1 cellular context compared by ENCODE assay signal in genomic region chr12:55972906-55973597, GRCh38.
A peak's percentile ranks its signal among the peaks of the same experiment; 100 is the strongest.
TF ChIP-seq lines count a peak whose summit lies in the region.

No MANE protein-coding gene starts in this region.

TF ChIP-seq in GM12878, 131 proteins besides CTCF, POLR2A, EP300 and RAD21 (continued from another document):
- TF ChIP-seq, protein P1, sequence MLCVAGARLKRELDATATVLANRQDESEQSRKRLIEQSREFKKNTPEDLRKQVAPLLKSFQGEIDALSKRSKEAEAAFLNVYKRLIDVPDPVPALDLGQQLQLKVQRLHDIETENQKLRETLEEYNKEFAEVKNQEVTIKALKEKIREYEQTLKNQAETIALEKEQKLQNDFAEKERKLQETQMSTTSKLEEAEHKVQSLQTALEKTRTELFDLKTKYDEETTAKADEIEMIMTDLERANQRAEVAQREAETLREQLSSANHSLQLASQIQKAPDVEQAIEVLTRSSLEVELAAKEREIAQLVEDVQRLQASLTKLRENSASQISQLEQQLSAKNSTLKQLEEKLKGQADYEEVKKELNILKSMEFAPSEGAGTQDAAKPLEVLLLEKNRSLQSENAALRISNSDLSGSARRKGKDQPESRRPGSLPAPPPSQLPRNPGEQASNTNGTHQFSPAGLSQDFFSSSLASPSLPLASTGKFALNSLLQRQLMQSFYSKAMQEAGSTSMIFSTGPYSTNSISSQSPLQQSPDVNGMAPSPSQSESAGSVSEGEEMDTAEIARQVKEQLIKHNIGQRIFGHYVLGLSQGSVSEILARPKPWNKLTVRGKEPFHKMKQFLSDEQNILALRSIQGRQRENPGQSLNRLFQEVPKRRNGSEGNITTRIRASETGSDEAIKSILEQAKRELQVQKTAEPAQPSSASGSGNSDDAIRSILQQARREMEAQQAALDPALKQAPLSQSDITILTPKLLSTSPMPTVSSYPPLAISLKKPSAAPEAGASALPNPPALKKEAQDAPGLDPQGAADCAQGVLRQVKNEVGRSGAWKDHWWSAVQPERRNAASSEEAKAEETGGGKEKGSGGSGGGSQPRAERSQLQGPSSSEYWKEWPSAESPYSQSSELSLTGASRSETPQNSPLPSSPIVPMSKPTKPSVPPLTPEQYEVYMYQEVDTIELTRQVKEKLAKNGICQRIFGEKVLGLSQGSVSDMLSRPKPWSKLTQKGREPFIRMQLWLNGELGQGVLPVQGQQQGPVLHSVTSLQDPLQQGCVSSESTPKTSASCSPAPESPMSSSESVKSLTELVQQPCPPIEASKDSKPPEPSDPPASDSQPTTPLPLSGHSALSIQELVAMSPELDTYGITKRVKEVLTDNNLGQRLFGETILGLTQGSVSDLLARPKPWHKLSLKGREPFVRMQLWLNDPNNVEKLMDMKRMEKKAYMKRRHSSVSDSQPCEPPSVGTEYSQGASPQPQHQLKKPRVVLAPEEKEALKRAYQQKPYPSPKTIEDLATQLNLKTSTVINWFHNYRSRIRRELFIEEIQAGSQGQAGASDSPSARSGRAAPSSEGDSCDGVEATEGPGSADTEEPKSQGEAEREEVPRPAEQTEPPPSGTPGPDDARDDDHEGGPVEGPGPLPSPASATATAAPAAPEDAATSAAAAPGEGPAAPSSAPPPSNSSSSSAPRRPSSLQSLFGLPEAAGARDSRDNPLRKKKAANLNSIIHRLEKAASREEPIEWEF (IDR thresholded peaks at IDR 0.05; ENCODE audit: insufficient replicate concordance, low read depth, low read length), result no peak
- TF ChIP-seq NKRF (conservative IDR thresholded peaks at IDR 0.05) (0 out of 2 replicates have a peak, but pooled peaks have one; percentile 43), RELA (IDR thresholded peaks at IDR 0.05; ENCODE audit: borderline replicate concordance, partially characterized antibody) (no peak), SMAD1 (IDR thresholded peaks at IDR 0.05; ENCODE audit: low read depth, partially characterized antibody) (peak; percentile 61), FOXK2 (IDR thresholded peaks at IDR 0.05) (peak; percentile 26; the same call in 1 of the 2 replicates), ZNF217 (IDR thresholded peaks at IDR 0.05) (no peak), CHD4 (IDR thresholded peaks at IDR 0.05) (no peak), CBX3 (IDR thresholded peaks at IDR 0.05; ENCODE audit: borderline replicate concordance, low read depth) (no peak)
- TF ChIP-seq, protein P2, sequence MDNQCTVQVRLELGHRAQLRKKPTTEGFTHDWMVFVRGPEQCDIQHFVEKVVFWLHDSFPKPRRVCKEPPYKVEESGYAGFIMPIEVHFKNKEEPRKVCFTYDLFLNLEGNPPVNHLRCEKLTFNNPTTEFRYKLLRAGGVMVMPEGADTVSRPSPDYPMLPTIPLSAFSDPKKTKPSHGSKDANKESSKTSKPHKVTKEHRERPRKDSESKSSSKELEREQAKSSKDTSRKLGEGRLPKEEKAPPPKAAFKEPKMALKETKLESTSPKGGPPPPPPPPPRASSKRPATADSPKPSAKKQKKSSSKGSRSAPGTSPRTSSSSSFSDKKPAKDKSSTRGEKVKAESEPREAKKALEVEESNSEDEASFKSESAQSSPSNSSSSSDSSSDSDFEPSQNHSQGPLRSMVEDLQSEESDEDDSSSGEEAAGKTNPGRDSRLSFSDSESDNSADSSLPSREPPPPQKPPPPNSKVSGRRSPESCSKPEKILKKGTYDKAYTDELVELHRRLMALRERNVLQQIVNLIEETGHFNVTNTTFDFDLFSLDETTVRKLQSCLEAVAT (IDR thresholded peaks at IDR 0.05), result peak; percentile 95
